8 cellular contexts compared by ENCODE assay signal in genomic region chr17:51046527-51047384, GRCh38.
DNase-seq lines count a peak whose midpoint lies in the region; ATAC-seq, FAIRE-seq and TF ChIP-seq lines count a peak whose summit lies in the region.

No MANE protein-coding gene starts in this region.

- CTCF ChIA-PET in H1 (lab: Charles Lee; ENCODE audit: partially characterized antibody) = interaction anchor here (0.6 to 8.5 kb wide), 10 partner anchors 9 to 108 kb away, joined by 3 to 79 read pairs (median 4); partner anchors contain the start of gene NME1

- H2BK5ac ChIP-seq in H1 (ENCODE audit: low read depth, low read length) = peak overlapping the region; percentile 82; the same call in 1 of the 2 replicates

- H2BK15ac ChIP-seq in H1 (ENCODE audit: low read length) = no peak overlapping the region

- H4K8ac ChIP-seq in H1 (ENCODE audit: extremely low read depth, insufficient read depth, low read length) = no peak overlapping the region; the same call in 1 of the 2 replicates

- H3K56ac ChIP-seq in H1 (replicated peaks; ENCODE audit: insufficient read length, low read depth, low read length) = no peak overlapping the region

- H4K5ac ChIP-seq in H1 (ENCODE audit: insufficient read length, low read depth, low read length) = peak overlapping the region; percentile 60

- H3K4me1 ChIP-seq in ES-I3 (ENCODE audit: insufficient read depth, low read length) = peaks cover 26% of the 10 kb centered on the region
- peaks cover 1 to 14% (median 5%) of the 10 kb centered on the region in 4 experiments; a peak in 5 of 7 replicates for H3K4me1 ChIP-seq in H1 (replicated peaks in 1 of 4; ENCODE audit: control insufficient read depth in 3 of 4, insufficient read depth in 4 of 4, low read length in 3 of 4)
- H3K4me1 ChIP-seq in lower lobe of right lung = peaks cover 6% of the 10 kb centered on the region

- H3K9me3 ChIP-seq in ES-I3 (ENCODE audit: control insufficient read depth, insufficient read depth, low read length) (no peaks in the 10 kb centered on the region), H1 (ENCODE audit: insufficient read depth in 2 of 2, low read depth in 1 of 2, low read length in 1 of 2) (no peaks in the 10 kb centered on the region), lower lobe of right lung (no peaks in the 10 kb centered on the region)

- no peaks in the 10 kb centered on the region for H3K79me1 ChIP-seq in H1 (ENCODE audit: low read depth, low read length)

- TF ChIP-seq CTCF in H1 (IDR thresholded peaks at IDR 0.05; ENCODE audit: control extremely low read depth in 1 of 3, insufficient read depth in 1 of 3, low read depth in 1 of 3, low read length in 3 of 3) = no peak
- TF ChIP-seq CTCF in lower lobe of right lung (IDR thresholded peaks at IDR 0.05) = no peak

- POLR2A ChIA-PET in H1 (lab: Charles Lee; ENCODE audit: partially characterized antibody) = interaction anchor here (0.6 to 2.6 kb wide), 11 partner anchors 9 to 213 kb away, joined by 3 to 13 read pairs (median 5); partner anchors contain the start of genes MBTD1, NME1, NME2 and SPAG9

- H3K4ac ChIP-seq in H1 (replicated peaks; ENCODE audit: insufficient read length, low read depth, low read length) = no peak overlapping the region

- peak overlapping the region; percentile 71; the same call in 1 of the 2 replicates for H3K18ac ChIP-seq in H1 (ENCODE audit: extremely low read depth, low read length)

- TF ChIP-seq EP300 in H1 (IDR thresholded peaks at IDR 0.05; ENCODE audit: borderline replicate concordance in 1 of 2, low read depth in 2 of 2, low read length in 2 of 2) = no peak

- DNase-seq in NCI-H524 (lab: John Stamatoyannopoulos, UW) (peak; percentile 99 to 100), H1 (ENCODE audit: low read depth in 1 of 2, low spot score in 2 of 2) (peak; percentile 53 to 75), lower lobe of right lung (no peak), ureter (ENCODE audit: low spot score) (peak; percentile 56), GF-D8 (lab: John Stamatoyannopoulos, UW) (no peak)
- DNase-seq in activated CD8-positive, alpha-beta memory T cell treated with anti-CD3 and anti-CD28 coated beads, Interleukin-2, amount 50 U/mL, for 4 hours = no peak

- H3K4me3 ChIP-seq in H1 (ENCODE audit: extremely low read depth in 1 of 4, insufficient read depth in 2 of 4, low read depth in 3 of 4, low read length in 4 of 4) = peak overlapping the region; percentile 32 to 61 (median 38); a peak in 7 of 8 replicates
- H3K4me3 ChIP-seq in lower lobe of right lung = peak overlapping the region; percentile 18

- H3K4me2 ChIP-seq in H1 (ENCODE audit: insufficient read depth in 1 of 2, low read depth in 2 of 2, low read length in 2 of 2) = peak overlapping the region; percentile 68 to 84

- ATAC-seq in lower lobe of right lung (peak; percentile 59 to 67), HG03378 (IDR thresholded peaks at IDR 0.05; ENCODE audit: unreplicated experiment) (no peak)

- H3K27me3 ChIP-seq in H1 (replicated peaks in 1 of 4; ENCODE audit: control insufficient read depth in 3 of 4, extremely low read depth in 1 of 4, insufficient read depth in 3 of 4, low read length in 3 of 4) (no peaks in the 10 kb centered on the region), lower lobe of right lung (ENCODE audit: low read depth) (no peaks in the 10 kb centered on the region)

- no peak overlapping the region for H2BK120ac ChIP-seq in H1 (replicated peaks; ENCODE audit: low read depth, low read length)

- H3K9ac ChIP-seq in ES-I3 (ENCODE audit: low read depth, low read length) (peak overlapping the region; percentile 50; the same call in 1 of the 2 replicates), H1 (replicated peaks in 1 of 4; ENCODE audit: extremely low read depth in 1 of 4, low read depth in 3 of 4, low read length in 3 of 4) (peak overlapping the region in 3 of 4 experiments; percentile 39 to 61 (median 39); a peak in 6 of 7 replicates)

- peak overlapping the region; percentile 84 for H3K27ac ChIP-seq in H1 (ENCODE audit: low read depth, low read length)
- no peak overlapping the region for H3K27ac ChIP-seq in lower lobe of right lung

- intact Hi-C loops in lower lobe of right lung (cut with DNase I) = no loop called here

- FAIRE-seq in H1 (lab: Jason Lieb, UNC) = peak; percentile 98

- H4K20me1 ChIP-seq in H1 (replicated peaks in 1 of 2; ENCODE audit: control insufficient read depth in 1 of 2, insufficient read depth in 2 of 2, low read length in 2 of 2) = no peaks in the 10 kb centered on the region

- H3K14ac ChIP-seq in H1 (ENCODE audit: insufficient read length) = no peak overlapping the region

- H4K91ac ChIP-seq in H1 (replicated peaks; ENCODE audit: insufficient read length, low read length) = peak overlapping the region; percentile 8

- H2AK5ac ChIP-seq in H1 (ENCODE audit: low read depth, low read length) = peak overlapping the region; percentile 47; the same call in 1 of the 2 replicates

- 11% methylated on average over 12 of the region's 12 CpGs; no CpG with 5 or more reads in 1 of the 2 experiments for WGBS in H1 (ENCODE audit: extremely low coverage in 1 of 2, insufficient coverage in 1 of 2, insufficient read length in 1 of 2, insufficient replicate concordance in 2 of 2, low coverage in 1 of 2, low lambda C conversion rate in 2 of 2, missing lambda C conversion rate in 1 of 2), 2 experiments

- H3K36me3 ChIP-seq in ES-I3 (ENCODE audit: insufficient read depth, low read length) = no peaks in the 10 kb centered on the region
- H3K36me3 ChIP-seq in H1 (ENCODE audit: control insufficient read depth in 2 of 4, insufficient read depth in 4 of 4, low read length in 3 of 4) = no peaks in the 10 kb centered on the region
- H3K36me3 ChIP-seq in lower lobe of right lung = no peaks in the 10 kb centered on the region

- no peak for TF ChIP-seq RAD21 in H1 (IDR thresholded peaks at IDR 0.05 in 1 of 2, conservative IDR thresholded peaks at IDR 0.05 in 1 of 2; ENCODE audit: low read depth in 2 of 2, low read length in 2 of 2)

- no peak overlapping the region for H2BK20ac ChIP-seq in H1 (ENCODE audit: low read length)

- H3K23me2 ChIP-seq in H1 (ENCODE audit: low read depth, low read length) = 0 out of 2 replicates have a peak, but pooled peaks cover 2% of the 10 kb centered on the region

- H3K23ac ChIP-seq in H1 (ENCODE audit: insufficient read length) = no peak overlapping the region

- peak overlapping the region; percentile 77; the same call in 1 of the 2 replicates for H2BK12ac ChIP-seq in H1 (ENCODE audit: low read depth, low read length)

- peaks cover 0 to 20% of the 10 kb centered on the region in 2 experiments; a peak in 2 of 4 replicates for H3K79me2 ChIP-seq in H1 (ENCODE audit: control insufficient read depth in 1 of 2, insufficient read depth in 2 of 2, low read length in 2 of 2)

- peak; percentile 80 to 82 for TF ChIP-seq POLR2A in H1 (IDR thresholded peaks at IDR 0.05; ENCODE audit: control extremely low read depth in 1 of 2, low read depth in 2 of 2, low read length in 2 of 2)

- no peak overlapping the region for H2AFZ ChIP-seq in H1 (ENCODE audit: low read length)

TF ChIP-seq in H1, 55 proteins besides CTCF, POLR2A, EP300 and RAD21 (continues in another document):
- TF ChIP-seq SP1 (IDR thresholded peaks at IDR 0.05; ENCODE audit: low read depth, low read length) (peak; percentile 14; the same call in 1 of the 2 replicates), SIN3A (conservative IDR thresholded peaks at IDR 0.05 in 1 of 2, IDR thresholded peaks at IDR 0.05 in 1 of 2; ENCODE audit: low read depth in 1 of 2, low read length in 2 of 2) (peak in 1 of 2 experiments; percentile 71; a peak in 1 of 4 replicates), SIX5 (IDR thresholded peaks at IDR 0.05; ENCODE audit: low read depth, low read length) (no peak), YY1 (IDR thresholded peaks at IDR 0.05; ENCODE audit: low read depth, low read length) (no peak), TAF7 (optimal IDR thresholded peaks at IDR 0.05; ENCODE audit: borderline replicate concordance, low read depth, low read length) (no peak), ATF2 (IDR thresholded peaks at IDR 0.05; ENCODE audit: low read length) (peak; percentile 99), JUN (IDR thresholded peaks at IDR 0.05; ENCODE audit: low read depth, low read length) (peak; percentile 96), RFX5 (IDR thresholded peaks at IDR 0.05; ENCODE audit: borderline replicate concordance, low read depth, low read length) (0 out of 2 replicates have a peak, but pooled peaks have one; percentile 33), CREB1 (IDR thresholded peaks at IDR 0.05) (peak; percentile 95), POLR2AphosphoS5 (IDR thresholded peaks at IDR 0.05; ENCODE audit: low read depth, low read length) (peak; percentile 88), TBP (IDR thresholded peaks at IDR 0.05; ENCODE audit: low read depth, low read length) (peak; percentile 80), SP4 (IDR thresholded peaks at IDR 0.05; ENCODE audit: low read length) (0 out of 2 replicates have a peak, but pooled peaks have one; percentile 39), POU5F1 (IDR thresholded peaks at IDR 0.05; ENCODE audit: low read depth, low read length) (peak; percentile 53; the same call in 1 of the 2 replicates), TEAD4 (IDR thresholded peaks at IDR 0.05; ENCODE audit: low read depth, low read length) (peak; percentile 38; the same call in 1 of the 2 replicates), JUND (IDR thresholded peaks at IDR 0.05; ENCODE audit: low read length) (peak; percentile 100), TCF12 (IDR thresholded peaks at IDR 0.05; ENCODE audit: low read depth, low read length) (0 out of 2 replicates have a peak, but pooled peaks have one; percentile 54), HDAC2 (IDR thresholded peaks at IDR 0.05; ENCODE audit: borderline replicate concordance in 1 of 2, low read depth in 2 of 2, low read length in 2 of 2) (no peak), SIRT6 (IDR thresholded peaks at IDR 0.05; ENCODE audit: low read length) (no peak), CEBPB (IDR thresholded peaks at IDR 0.05; ENCODE audit: low read depth, low read length) (peak; percentile 52; the same call in 1 of the 2 replicates)
- TF ChIP-seq, protein P1, sequence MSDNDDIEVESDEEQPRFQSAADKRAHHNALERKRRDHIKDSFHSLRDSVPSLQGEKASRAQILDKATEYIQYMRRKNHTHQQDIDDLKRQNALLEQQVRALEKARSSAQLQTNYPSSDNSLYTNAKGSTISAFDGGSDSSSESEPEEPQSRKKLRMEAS (IDR thresholded peaks at IDR 0.05) = peak; percentile 59; the same call in 1 of the 2 replicates

Comparison
In these comparisons a context has a peak if more than half of its experiments do, and no peak if none do; other contexts are left out.
1. DNase-seq: peak in NCI-H524 (2 of 2), H1 (2 of 2) and ureter (single experiment); none in lower lobe of right lung (single experiment), GF-D8 (single experiment) and activated CD8-positive, alpha-beta memory T cell treated with anti-CD3 and anti-CD28 coated beads, Interleukin-2, amount 50 U/mL, for 4 hours (single experiment).